ENCODE assay signal across 18 cellular contexts in genomic region chr3:72728958-72729467, GRCh38.
DNase-seq lines count a peak whose midpoint lies in the region; TF ChIP-seq lines count a peak whose summit lies in the region.
"Had no signal": no experiment of that assay in that cellular context is flagged by ENCODE, and none has a peak within 500 bp of the region (broad histone marks: within the 10 kb centered on the region; RNA-seq: fewer than 3 reads in every experiment).

No MANE protein-coding gene starts in this region.

- DNase-seq in cardiac muscle cell (ENCODE audit: low read depth in 1 of 2, low spot score in 1 of 2), result peak in 1 of 2 donors; percentile 79
- DNase-seq in left ventricle myocardium inferior, result no peak
- DNase-seq in NCI-H345 treated with DMSO at 0.1 percent for 48 hours (lab: John Stamatoyannopoulos, UW; ENCODE audit: unreplicated experiment), result peak; percentile 61
- DNase-seq in endothelial cell (ENCODE audit: low spot score), result no peak
- no peak for DNase-seq in progenitor cell of endocrine pancreas (ENCODE audit: low spot score, unreplicated experiment)
- no peak for DNase-seq in ascending aorta (ENCODE audit: low spot score in 2 of 2)
- no peak for DNase-seq in HuH-7 (ENCODE audit: low spot score)
- DNase-seq in GM23248, result no peak
- DNase-seq: activated CD4-positive, alpha-beta T cell treated with anti-CD3 and anti-CD28 coated beads, Interleukin-2, amount 50 U/mL, for 48 hours; activated naive CD8-positive, alpha-beta T cell treated with anti-CD3 and anti-CD28 coated beads, Interleukin-2, amount 10 ng/mL, durations not matched to agents 7 days and 5 days; activated T-cell treated with anti-CD3 and anti-CD28 coated beads, Interleukin-2, amount 50 U/mL, for 24 hours; DMS 273 treated with DMSO at 0.1 percent for 48 hours; foreskin melanocyte; mesenchymal stem cell; NCI-H2029 treated with DMSO at 0.1 percent for 48 hours; SJCRH30; stimulated activated CD4-positive, alpha-beta T cell treated with anti-CD3 and anti-CD28 coated beads, Interleukin-2, amount 100 ng/mL, for 24 hours; substantia nigra had no signal

- H3K4me3 ChIP-seq in cardiac muscle cell (no peak overlapping the region), left ventricle myocardium inferior (no peak overlapping the region), ascending aorta (no peak overlapping the region), GM23248 (no peak overlapping the region)
- H3K4me3 ChIP-seq: SJCRH30 had no signal

- no peaks in the 10 kb centered on the region for H3K9me2 ChIP-seq in GM23248 (ENCODE audit: insufficient read depth)

- H3K27ac ChIP-seq in cardiac muscle cell (peak overlapping the region; percentile 76), left ventricle myocardium inferior (replicated peaks) (no peak overlapping the region), ascending aorta (no peak overlapping the region), GM23248 (no peak overlapping the region)
- H3K27ac ChIP-seq: SJCRH30 had no signal

- H4K20me1 ChIP-seq in GM23248 (ENCODE audit: insufficient read depth), result no peaks in the 10 kb centered on the region

- H3K4me3 Mint-ChIP-seq in endothelial cell (ENCODE audit: unreplicated experiment) (no peak overlapping the region), progenitor cell of endocrine pancreas (ENCODE audit: low read depth) (no peak overlapping the region)
- H3K4me3 Mint-ChIP-seq: activated naive CD8-positive, alpha-beta T cell treated with anti-CD3 and anti-CD28 coated beads, Interleukin-2, amount 10 ng/mL, durations not matched to agents 7 days and 5 days; activated T-cell treated with anti-CD3 and anti-CD28 coated beads, Interleukin-2, amount 50 U/mL, for 24 hours had no signal

- peaks cover 15% of the 10 kb centered on the region for H3K4me1 ChIP-seq in cardiac muscle cell (ENCODE audit: low read depth)
- H3K4me1 ChIP-seq in left ventricle myocardium inferior, result no peaks in the 10 kb centered on the region
- H3K4me1 ChIP-seq in ascending aorta, result no peaks in the 10 kb centered on the region
- no peaks in the 10 kb centered on the region for H3K4me1 ChIP-seq in GM23248 (ENCODE audit: insufficient read depth)
- H3K4me1 ChIP-seq: SJCRH30 had no signal

- H3K9me3 Mint-ChIP-seq in endothelial cell (ENCODE audit: unreplicated experiment) (peaks cover 4% of the 10 kb centered on the region), progenitor cell of endocrine pancreas (ENCODE audit: low read depth) (peaks cover 4% of the 10 kb centered on the region)

- no peaks in the 10 kb centered on the region for H3F3A ChIP-seq in GM23248 (ENCODE audit: insufficient read depth)

- H3K9ac ChIP-seq in GM23248, result no peak overlapping the region

- H3K27me3 ChIP-seq in cardiac muscle cell (no peaks in the 10 kb centered on the region), left ventricle myocardium inferior (ENCODE audit: low read depth) (no peaks in the 10 kb centered on the region), ascending aorta (no peaks in the 10 kb centered on the region), GM23248 (replicated peaks; ENCODE audit: insufficient read depth) (no peaks in the 10 kb centered on the region)
- H3K27me3 ChIP-seq: SJCRH30 had no signal

- 76 to 79% methylated on average over 16 of the region's 16 CpGs for WGBS in GM23248 (ENCODE audit: low coverage in 1 of 2, low lambda C conversion rate in 2 of 2, missing lambda C conversion rate in 2 of 2), 2 experiments

- in situ Hi-C loops in GM23248 (cut with MboI), result no loop called here

- H3K4me1 Mint-ChIP-seq in endothelial cell (ENCODE audit: unreplicated experiment) (peaks cover 25% of the 10 kb centered on the region), progenitor cell of endocrine pancreas (ENCODE audit: low read depth) (peaks cover 15% of the 10 kb centered on the region)
- H3K4me1 Mint-ChIP-seq: activated naive CD8-positive, alpha-beta T cell treated with anti-CD3 and anti-CD28 coated beads, Interleukin-2, amount 10 ng/mL, durations not matched to agents 7 days and 5 days had no signal

- TF ChIP-seq CTCF in cardiac muscle cell (IDR thresholded peaks at IDR 0.05; ENCODE audit: low read depth, low read length), result no peak
- TF ChIP-seq CTCF in left ventricle myocardium inferior (IDR thresholded peaks at IDR 0.05; ENCODE audit: borderline replicate concordance), result no peak
- TF ChIP-seq CTCF in endothelial cell (IDR thresholded peaks at IDR 0.05; ENCODE audit: unreplicated experiment), result no peak
- no peak for TF ChIP-seq CTCF in progenitor cell of endocrine pancreas (IDR thresholded peaks at IDR 0.05; ENCODE audit: unreplicated experiment)
- TF ChIP-seq CTCF in ascending aorta (IDR thresholded peaks at IDR 0.05), result no peak

- intact Hi-C loops in left ventricle myocardium inferior (cut with micrococcal nuclease), result no loop called here
- intact Hi-C loops in ascending aorta (cut with DNase I), result no loop called here

- H3K36me3 Mint-ChIP-seq in endothelial cell (ENCODE audit: low read depth, unreplicated experiment) (peaks cover 5% of the 10 kb centered on the region), progenitor cell of endocrine pancreas (ENCODE audit: insufficient read depth) (peaks cover 1% of the 10 kb centered on the region)

- H3K4me2 ChIP-seq in GM23248 (ENCODE audit: unreplicated experiment), result no peak overlapping the region

- H2AFZ ChIP-seq in GM23248, result no peak overlapping the region

- H3K9me3 ChIP-seq in cardiac muscle cell (ENCODE audit: low read depth), result no peaks in the 10 kb centered on the region
- peaks cover 19% of the 10 kb centered on the region for H3K9me3 ChIP-seq in left ventricle myocardium inferior (replicated peaks)
- H3K9me3 ChIP-seq in ascending aorta, result peaks cover 9 to 10% of the 10 kb centered on the region in 2 donors
- no peaks in the 10 kb centered on the region for H3K9me3 ChIP-seq in GM23248 (ENCODE audit: low read depth)
- H3K9me3 ChIP-seq: SJCRH30 had no signal

- H3K27me3 Mint-ChIP-seq in endothelial cell (ENCODE audit: unreplicated experiment) (peaks cover 2% of the 10 kb centered on the region), progenitor cell of endocrine pancreas (peaks cover 8% of the 10 kb centered on the region)
- H3K27me3 Mint-ChIP-seq: activated T-cell treated with anti-CD3 and anti-CD28 coated beads, Interleukin-2, amount 50 U/mL, for 24 hours had no signal

- no peaks in the 10 kb centered on the region for H3K79me2 ChIP-seq in GM23248 (ENCODE audit: insufficient read depth)

- H3K36me3 ChIP-seq in cardiac muscle cell (no peaks in the 10 kb centered on the region), left ventricle myocardium inferior (no peaks in the 10 kb centered on the region), ascending aorta (no peaks in the 10 kb centered on the region), GM23248 (ENCODE audit: low read depth) (no peaks in the 10 kb centered on the region)
- H3K36me3 ChIP-seq: SJCRH30 had no signal

- H3K27ac Mint-ChIP-seq in endothelial cell (ENCODE audit: unreplicated experiment) (peak overlapping the region; percentile 67), progenitor cell of endocrine pancreas (peak overlapping the region; percentile 64)
- H3K27ac Mint-ChIP-seq: activated naive CD8-positive, alpha-beta T cell treated with anti-CD3 and anti-CD28 coated beads, Interleukin-2, amount 10 ng/mL, durations not matched to agents 7 days and 5 days; activated T-cell treated with anti-CD3 and anti-CD28 coated beads, Interleukin-2, amount 50 U/mL, for 24 hours had no signal
